In genomic region chr5:173757817-173758216, GRCh38 we compare ENCODE assay signal across 17 cellular contexts.
A peak's percentile ranks its signal among the peaks of the same experiment; 100 is the strongest.
DNase-seq lines count a peak whose midpoint lies in the region; ATAC-seq and TF ChIP-seq lines count a peak whose summit lies in the region.
"Had no signal": no experiment of that assay in that cellular context is flagged by ENCODE, and none has a peak within 500 bp of the region (broad histone marks: within the 10 kb centered on the region; RNA-seq: fewer than 3 reads in every experiment).

No MANE protein-coding gene starts in this region.

- H3K9me3 Mint-ChIP-seq in nephron = no peaks in the 10 kb centered on the region

- no peak overlapping the region for H3K4me3 Mint-ChIP-seq in nephron
- H3K4me3 Mint-ChIP-seq: CD4-positive, CD25-positive, alpha-beta regulatory T cell had no signal

- H3K27ac Mint-ChIP-seq in nephron = peak overlapping the region in 2 of 3 experiments; percentile 13 to 45
- H3K27ac Mint-ChIP-seq: CD4-positive, CD25-positive, alpha-beta regulatory T cell had no signal

- peaks cover 11% of the 10 kb centered on the region for H3K27me3 Mint-ChIP-seq in nephron (ENCODE audit: low read depth)

- DNase-seq in Right ventricle myocardium superior (no peak), cardiac septum (ENCODE audit: low spot score) (no peak), cerebellar nuclear complex (lab: John Stamatoyannopoulos, UW) (peak; percentile 86 to 91), NCI-H187 treated with DMSO at 0.1 percent for 48 hours (lab: John Stamatoyannopoulos, UW) (no peak), HuH-7.5 (ENCODE audit: low spot score) (no peak), RKO (ENCODE audit: low spot score) (no peak), GM20000 (ENCODE audit: low spot score) (no peak)
- DNase-seq: CD4-positive, CD25-positive, alpha-beta regulatory T cell; DMS79; KG1; NCI-H1092; NCI-H1694; NCI-H446; NCI-H774; SHP77 had no signal

- intact Hi-C loops in Right ventricle myocardium superior (cut with DNase I) = no loop called here
- intact Hi-C loops in cardiac septum (cut with DNase I) = no loop called here

- ATAC-seq in Right ventricle myocardium superior (ENCODE audit: poor library complexity) = peak; percentile 3
- ATAC-seq: Panc1 had no signal

- H3K36me3 Mint-ChIP-seq in nephron (ENCODE audit: low read depth) = no peaks in the 10 kb centered on the region
- H3K36me3 Mint-ChIP-seq: CD4-positive, CD25-positive, alpha-beta regulatory T cell had no signal

- peaks cover 29% of the 10 kb centered on the region for H3K4me1 Mint-ChIP-seq in nephron

- TF ChIP-seq CTCF in nephron (IDR thresholded peaks at IDR 0.05; ENCODE audit: unreplicated experiment in 3 of 3) = no peak
- no peak for TF ChIP-seq CTCF in GM20000 (IDR thresholded peaks at IDR 0.05; ENCODE audit: extremely low read depth, missing control alignments)

Comparison
In these comparisons a context has a peak if more than half of its experiments do, and no peak if none do; other contexts are left out.
1. DNase-seq: peak in cerebellar nuclear complex (2 of 2); none in Right ventricle myocardium superior (single experiment), cardiac septum (single experiment), NCI-H187 treated with DMSO at 0.1 percent for 48 hours (single experiment), HuH-7.5 (single experiment), RKO (single experiment) and GM20000 (single experiment).